Comparison of ENCODE assay signal across 1 cellular context in the genomic region with DNA sequence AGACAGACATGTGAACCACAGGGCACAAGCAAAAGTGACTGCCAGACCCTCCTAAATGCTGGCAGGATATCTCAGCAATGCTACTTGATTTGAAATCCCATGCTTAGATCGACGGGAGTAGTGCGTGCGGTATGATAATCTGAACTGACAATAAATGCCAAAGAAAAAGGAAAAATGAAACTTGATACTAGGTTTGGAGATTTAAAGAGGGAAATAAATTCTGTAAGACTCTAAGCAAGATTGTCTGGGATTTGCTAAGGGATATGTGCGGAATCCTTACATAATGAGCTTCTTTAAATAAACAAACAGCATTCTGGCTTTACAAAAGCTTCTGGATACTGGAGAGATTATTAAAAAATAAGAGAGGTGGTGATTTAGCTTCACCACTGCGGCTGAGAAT.
TF ChIP-seq lines count a peak whose summit lies in the region.

No MANE protein-coding gene starts in this region.

TF ChIP-seq in HEK293, 187 proteins besides CTCF, POLR2A, EP300 and RAD21 (continued from another document):
- TF ChIP-seq, protein P1, sequence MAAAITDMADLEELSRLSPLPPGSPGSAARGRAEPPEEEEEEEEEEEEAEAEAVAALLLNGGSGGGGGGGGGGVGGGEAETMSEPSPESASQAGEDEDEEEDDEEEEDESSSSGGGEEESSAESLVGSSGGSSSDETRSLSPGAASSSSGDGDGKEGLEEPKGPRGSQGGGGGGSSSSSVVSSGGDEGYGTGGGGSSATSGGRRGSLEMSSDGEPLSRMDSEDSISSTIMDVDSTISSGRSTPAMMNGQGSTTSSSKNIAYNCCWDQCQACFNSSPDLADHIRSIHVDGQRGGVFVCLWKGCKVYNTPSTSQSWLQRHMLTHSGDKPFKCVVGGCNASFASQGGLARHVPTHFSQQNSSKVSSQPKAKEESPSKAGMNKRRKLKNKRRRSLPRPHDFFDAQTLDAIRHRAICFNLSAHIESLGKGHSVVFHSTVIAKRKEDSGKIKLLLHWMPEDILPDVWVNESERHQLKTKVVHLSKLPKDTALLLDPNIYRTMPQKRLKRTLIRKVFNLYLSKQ (tag by site-specific recombination; IDR thresholded peaks at IDR 0.05; ENCODE audit: borderline replicate concordance): no peak
- TF ChIP-seq ZNF202 (tag by site-specific recombination; IDR thresholded peaks at IDR 0.05; ENCODE audit: borderline replicate concordance) (no peak), ZNF416 (tag by site-specific recombination; IDR thresholded peaks at IDR 0.05) (no peak), ZNF169 (tag by site-specific recombination; IDR thresholded peaks at IDR 0.05) (no peak), ZNF121 (tag by site-specific recombination; IDR thresholded peaks at IDR 0.05) (no peak), ZNF23 (tag by site-specific recombination; IDR thresholded peaks at IDR 0.05; ENCODE audit: borderline replicate concordance) (no peak), ZNF174 (tag by site-specific recombination; IDR thresholded peaks at IDR 0.05) (no peak), OSR2 (tag by site-specific recombination; IDR thresholded peaks at IDR 0.05) (peak; percentile 63; the same call in 1 of the 2 replicates), ZNF157 (tag by site-specific recombination; IDR thresholded peaks at IDR 0.05) (no peak), ZNF510 (tag by site-specific recombination; IDR thresholded peaks at IDR 0.05; ENCODE audit: insufficient replicate concordance) (no peak), ZNF701 (tag by site-specific recombination; IDR thresholded peaks at IDR 0.05) (no peak), ZNF146 (tag by site-specific recombination; IDR thresholded peaks at IDR 0.05) (no peak), ZNF24 (tag by site-specific recombination; IDR thresholded peaks at IDR 0.05) (no peak), EGR2 (tag by site-specific recombination; IDR thresholded peaks at IDR 0.05; ENCODE audit: low read depth) (no peak), ZNF37A (tag by site-specific recombination; IDR thresholded peaks at IDR 0.05) (no peak), ZXDB (tag by site-specific recombination; IDR thresholded peaks at IDR 0.05) (0 out of 2 replicates have a peak, but pooled peaks have one; percentile 36), ZNF239 (tag by site-specific recombination; IDR thresholded peaks at IDR 0.05) (no peak), GLIS1 (tag by site-specific recombination; IDR thresholded peaks at IDR 0.05) (no peak), ZNF214 (tag by site-specific recombination; IDR thresholded peaks at IDR 0.05; ENCODE audit: borderline replicate concordance) (no peak), HOXA7 (CRISPR knock-in tag; IDR thresholded peaks at IDR 0.05; ENCODE audit: borderline replicate concordance) (no peak), ZNF324 (tag by site-specific recombination; IDR thresholded peaks at IDR 0.05) (no peak), ZNF274 (IDR thresholded peaks at IDR 0.05; ENCODE audit: low read length) (no peak), ZNF274 (tag by site-specific recombination; IDR thresholded peaks at IDR 0.05; ENCODE audit: borderline replicate concordance) (no peak), ZNF211 (tag by site-specific recombination; IDR thresholded peaks at IDR 0.05; ENCODE audit: low read depth) (no peak), ZNF664 (tag by site-specific recombination; IDR thresholded peaks at IDR 0.05) (no peak), ZNF529 (tag by site-specific recombination; IDR thresholded peaks at IDR 0.05; ENCODE audit: insufficient replicate concordance) (no peak), FEZF1 (tag by site-specific recombination; IDR thresholded peaks at IDR 0.05) (peak; percentile 66), ZNF140 (tag by site-specific recombination; IDR thresholded peaks at IDR 0.05) (no peak), ZSCAN23 (tag by site-specific recombination; IDR thresholded peaks at IDR 0.05) (no peak), IKZF3 (tag by site-specific recombination; IDR thresholded peaks at IDR 0.05) (no peak), BCL11B (tag by site-specific recombination; IDR thresholded peaks at IDR 0.05; ENCODE audit: low read depth) (no peak), ZNF629 (tag by site-specific recombination; IDR thresholded peaks at IDR 0.05) (no peak), ZNF785 (tag by site-specific recombination; IDR thresholded peaks at IDR 0.05) (no peak), SCRT1 (tag by site-specific recombination; IDR thresholded peaks at IDR 0.05; ENCODE audit: borderline replicate concordance) (no peak), ZNF221 (tag by site-specific recombination; IDR thresholded peaks at IDR 0.05; ENCODE audit: borderline replicate concordance) (no peak), ZNF596 (tag by site-specific recombination; IDR thresholded peaks at IDR 0.05) (no peak), ZNF837 (tag by site-specific recombination; IDR thresholded peaks at IDR 0.05) (no peak), ZNF561 (tag by site-specific recombination; IDR thresholded peaks at IDR 0.05; ENCODE audit: borderline replicate concordance) (no peak), ZBTB8A (tag by site-specific recombination; IDR thresholded peaks at IDR 0.05) (no peak), ZNF48 (tag by site-specific recombination; IDR thresholded peaks at IDR 0.05) (no peak), ZNF341 (tag by site-specific recombination; IDR thresholded peaks at IDR 0.05; ENCODE audit: low read depth) (no peak), ZBTB20 (tag by site-specific recombination; IDR thresholded peaks at IDR 0.05) (no peak), ZNF2 (tag by site-specific recombination; IDR thresholded peaks at IDR 0.05) (no peak), ZNF558 (tag by site-specific recombination; IDR thresholded peaks at IDR 0.05) (no peak), ZNF76 (tag by site-specific recombination; IDR thresholded peaks at IDR 0.05; ENCODE audit: borderline replicate concordance, low read depth) (no peak)
- TF ChIP-seq, protein P2, sequence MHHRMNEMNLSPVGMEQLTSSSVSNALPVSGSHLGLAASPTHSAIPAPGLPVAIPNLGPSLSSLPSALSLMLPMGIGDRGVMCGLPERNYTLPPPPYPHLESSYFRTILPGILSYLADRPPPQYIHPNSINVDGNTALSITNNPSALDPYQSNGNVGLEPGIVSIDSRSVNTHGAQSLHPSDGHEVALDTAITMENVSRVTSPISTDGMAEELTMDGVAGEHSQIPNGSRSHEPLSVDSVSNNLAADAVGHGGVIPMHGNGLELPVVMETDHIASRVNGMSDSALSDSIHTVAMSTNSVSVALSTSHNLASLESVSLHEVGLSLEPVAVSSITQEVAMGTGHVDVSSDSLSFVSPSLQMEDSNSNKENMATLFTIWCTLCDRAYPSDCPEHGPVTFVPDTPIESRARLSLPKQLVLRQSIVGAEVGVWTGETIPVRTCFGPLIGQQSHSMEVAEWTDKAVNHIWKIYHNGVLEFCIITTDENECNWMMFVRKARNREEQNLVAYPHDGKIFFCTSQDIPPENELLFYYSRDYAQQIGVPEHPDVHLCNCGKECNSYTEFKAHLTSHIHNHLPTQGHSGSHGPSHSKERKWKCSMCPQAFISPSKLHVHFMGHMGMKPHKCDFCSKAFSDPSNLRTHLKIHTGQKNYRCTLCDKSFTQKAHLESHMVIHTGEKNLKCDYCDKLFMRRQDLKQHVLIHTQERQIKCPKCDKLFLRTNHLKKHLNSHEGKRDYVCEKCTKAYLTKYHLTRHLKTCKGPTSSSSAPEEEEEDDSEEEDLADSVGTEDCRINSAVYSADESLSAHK (tag by site-specific recombination; IDR thresholded peaks at IDR 0.05): peak; percentile 58
- TF ChIP-seq, protein P3, sequence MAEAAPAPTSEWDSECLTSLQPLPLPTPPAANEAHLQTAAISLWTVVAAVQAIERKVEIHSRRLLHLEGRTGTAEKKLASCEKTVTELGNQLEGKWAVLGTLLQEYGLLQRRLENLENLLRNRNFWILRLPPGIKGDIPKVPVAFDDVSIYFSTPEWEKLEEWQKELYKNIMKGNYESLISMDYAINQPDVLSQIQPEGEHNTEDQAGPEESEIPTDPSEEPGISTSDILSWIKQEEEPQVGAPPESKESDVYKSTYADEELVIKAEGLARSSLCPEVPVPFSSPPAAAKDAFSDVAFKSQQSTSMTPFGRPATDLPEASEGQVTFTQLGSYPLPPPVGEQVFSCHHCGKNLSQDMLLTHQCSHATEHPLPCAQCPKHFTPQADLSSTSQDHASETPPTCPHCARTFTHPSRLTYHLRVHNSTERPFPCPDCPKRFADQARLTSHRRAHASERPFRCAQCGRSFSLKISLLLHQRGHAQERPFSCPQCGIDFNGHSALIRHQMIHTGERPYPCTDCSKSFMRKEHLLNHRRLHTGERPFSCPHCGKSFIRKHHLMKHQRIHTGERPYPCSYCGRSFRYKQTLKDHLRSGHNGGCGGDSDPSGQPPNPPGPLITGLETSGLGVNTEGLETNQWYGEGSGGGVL (tag by site-specific recombination; IDR thresholded peaks at IDR 0.05): no peak
- TF ChIP-seq, protein P4, sequence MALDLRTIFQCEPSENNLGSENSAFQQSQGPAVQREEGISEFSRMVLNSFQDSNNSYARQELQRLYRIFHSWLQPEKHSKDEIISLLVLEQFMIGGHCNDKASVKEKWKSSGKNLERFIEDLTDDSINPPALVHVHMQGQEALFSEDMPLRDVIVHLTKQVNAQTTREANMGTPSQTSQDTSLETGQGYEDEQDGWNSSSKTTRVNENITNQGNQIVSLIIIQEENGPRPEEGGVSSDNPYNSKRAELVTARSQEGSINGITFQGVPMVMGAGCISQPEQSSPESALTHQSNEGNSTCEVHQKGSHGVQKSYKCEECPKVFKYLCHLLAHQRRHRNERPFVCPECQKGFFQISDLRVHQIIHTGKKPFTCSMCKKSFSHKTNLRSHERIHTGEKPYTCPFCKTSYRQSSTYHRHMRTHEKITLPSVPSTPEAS (tag by site-specific recombination; IDR thresholded peaks at IDR 0.05): no peak
- TF ChIP-seq, protein P5, sequence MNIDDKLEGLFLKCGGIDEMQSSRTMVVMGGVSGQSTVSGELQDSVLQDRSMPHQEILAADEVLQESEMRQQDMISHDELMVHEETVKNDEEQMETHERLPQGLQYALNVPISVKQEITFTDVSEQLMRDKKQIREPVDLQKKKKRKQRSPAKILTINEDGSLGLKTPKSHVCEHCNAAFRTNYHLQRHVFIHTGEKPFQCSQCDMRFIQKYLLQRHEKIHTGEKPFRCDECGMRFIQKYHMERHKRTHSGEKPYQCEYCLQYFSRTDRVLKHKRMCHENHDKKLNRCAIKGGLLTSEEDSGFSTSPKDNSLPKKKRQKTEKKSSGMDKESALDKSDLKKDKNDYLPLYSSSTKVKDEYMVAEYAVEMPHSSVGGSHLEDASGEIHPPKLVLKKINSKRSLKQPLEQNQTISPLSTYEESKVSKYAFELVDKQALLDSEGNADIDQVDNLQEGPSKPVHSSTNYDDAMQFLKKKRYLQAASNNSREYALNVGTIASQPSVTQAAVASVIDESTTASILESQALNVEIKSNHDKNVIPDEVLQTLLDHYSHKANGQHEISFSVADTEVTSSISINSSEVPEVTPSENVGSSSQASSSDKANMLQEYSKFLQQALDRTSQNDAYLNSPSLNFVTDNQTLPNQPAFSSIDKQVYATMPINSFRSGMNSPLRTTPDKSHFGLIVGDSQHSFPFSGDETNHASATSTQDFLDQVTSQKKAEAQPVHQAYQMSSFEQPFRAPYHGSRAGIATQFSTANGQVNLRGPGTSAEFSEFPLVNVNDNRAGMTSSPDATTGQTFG (tag by site-specific recombination; IDR thresholded peaks at IDR 0.05; ENCODE audit: borderline replicate concordance): no peak
- TF ChIP-seq, protein P6, sequence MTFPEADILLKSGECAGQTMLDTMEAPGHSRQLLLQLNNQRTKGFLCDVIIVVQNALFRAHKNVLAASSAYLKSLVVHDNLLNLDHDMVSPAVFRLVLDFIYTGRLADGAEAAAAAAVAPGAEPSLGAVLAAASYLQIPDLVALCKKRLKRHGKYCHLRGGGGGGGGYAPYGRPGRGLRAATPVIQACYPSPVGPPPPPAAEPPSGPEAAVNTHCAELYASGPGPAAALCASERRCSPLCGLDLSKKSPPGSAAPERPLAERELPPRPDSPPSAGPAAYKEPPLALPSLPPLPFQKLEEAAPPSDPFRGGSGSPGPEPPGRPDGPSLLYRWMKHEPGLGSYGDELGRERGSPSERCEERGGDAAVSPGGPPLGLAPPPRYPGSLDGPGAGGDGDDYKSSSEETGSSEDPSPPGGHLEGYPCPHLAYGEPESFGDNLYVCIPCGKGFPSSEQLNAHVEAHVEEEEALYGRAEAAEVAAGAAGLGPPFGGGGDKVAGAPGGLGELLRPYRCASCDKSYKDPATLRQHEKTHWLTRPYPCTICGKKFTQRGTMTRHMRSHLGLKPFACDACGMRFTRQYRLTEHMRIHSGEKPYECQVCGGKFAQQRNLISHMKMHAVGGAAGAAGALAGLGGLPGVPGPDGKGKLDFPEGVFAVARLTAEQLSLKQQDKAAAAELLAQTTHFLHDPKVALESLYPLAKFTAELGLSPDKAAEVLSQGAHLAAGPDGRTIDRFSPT (tag by site-specific recombination; IDR thresholded peaks at IDR 0.05): no peak
- TF ChIP-seq, protein P7, sequence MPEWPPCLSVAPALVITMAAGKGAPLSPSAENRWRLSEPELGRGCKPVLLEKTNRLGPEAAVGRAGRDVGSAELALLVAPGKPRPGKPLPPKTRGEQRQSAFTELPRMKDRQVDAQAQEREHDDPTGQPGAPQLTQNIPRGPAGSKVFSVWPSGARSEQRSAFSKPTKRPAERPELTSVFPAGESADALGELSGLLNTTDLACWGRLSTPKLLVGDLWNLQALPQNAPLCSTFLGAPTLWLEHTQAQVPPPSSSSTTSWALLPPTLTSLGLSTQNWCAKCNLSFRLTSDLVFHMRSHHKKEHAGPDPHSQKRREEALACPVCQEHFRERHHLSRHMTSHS (tag by site-specific recombination; IDR thresholded peaks at IDR 0.05): no peak
